8 cellular contexts compared by ENCODE assay signal in genomic region chrX:71533850-71534515, GRCh38. TPM values are rescaled to one million over a fixed set of nuclear protein-coding genes. Genes with fewer than 3 reads are reported as not detected.
A peak's percentile ranks its signal among the peaks of the same experiment; 100 is the strongest.
DNase-seq lines count a peak whose midpoint lies in the region; ATAC-seq, FAIRE-seq and TF ChIP-seq lines count a peak whose summit lies in the region.

No MANE protein-coding gene starts in this region.

- peak; percentile 35 for DNase-seq in GM03348 (ENCODE audit: low spot score)
- peak; percentile 36 for DNase-seq in NCI-H1092 (lab: John Stamatoyannopoulos, UW)
- DNase-seq in WERI-Rb-1 = peak; percentile 45
- DNase-seq in cerebellar cortex (ENCODE audit: low spot score) = peak; percentile 56
- DNase-seq in kidney tubule cell (ENCODE audit: low spot score) = peak; percentile 26
- DNase-seq in stimulated activated CD4-positive, alpha-beta T cell treated with anti-CD3 and anti-CD28 coated beads, Interleukin-2, amount 100 ng/mL, for 24 hours = peak; percentile 59 to 62
- DNase-seq in frontal cortex (ENCODE audit: low spot score in 2 of 2) = no peak

- peak overlapping the region; percentile 89 for H3K27ac ChIP-seq in WERI-Rb-1

- no peak for ATAC-seq in HG03354 (IDR thresholded peaks at IDR 0.05; ENCODE audit: poor library complexity, severe bottlenecking, unreplicated experiment)

- H3K4me3 ChIP-seq in WERI-Rb-1 (ENCODE audit: low read depth, low read length) = peak overlapping the region; percentile 60

- peaks cover 7% of the 10 kb centered on the region for H3K36me3 ChIP-seq in WERI-Rb-1

- H3K27me3 ChIP-seq in WERI-Rb-1 (ENCODE audit: insufficient read depth, low read depth, severe bottlenecking) = peaks cover 8% of the 10 kb centered on the region

- TF ChIP-seq CTCF in WERI-Rb-1 (IDR thresholded peaks at IDR 0.05; ENCODE audit: low read depth, low read length) = no peak

- H3K9me3 ChIP-seq in WERI-Rb-1 (ENCODE audit: severe bottlenecking) = no peaks in the 10 kb centered on the region

- no peak for FAIRE-seq in frontal cortex (lab: Jason Lieb, UNC)

RNA-seq across cellular contexts. Expression of gene OGT, which starts 1.1 kb away (rescaled TPM):
- 230 TPM for total RNA-seq in frontal cortex

RNA-seq across cellular contexts. Expression of gene GCNA, which starts 44.3 kb away (rescaled TPM):
- 2.0 TPM for total RNA-seq in frontal cortex

Comparison
In these comparisons a context has a peak if more than half of its experiments do, and no peak if none do; other contexts are left out.
1. DNase-seq: peak in GM03348 (single experiment), NCI-H1092 (single experiment), WERI-Rb-1 (single experiment), cerebellar cortex (single experiment), kidney tubule cell (single experiment) and stimulated activated CD4-positive, alpha-beta T cell treated with anti-CD3 and anti-CD28 coated beads, Interleukin-2, amount 100 ng/mL, for 24 hours (2 of 2); none in frontal cortex (0 of 2).